In the genomic region with DNA sequence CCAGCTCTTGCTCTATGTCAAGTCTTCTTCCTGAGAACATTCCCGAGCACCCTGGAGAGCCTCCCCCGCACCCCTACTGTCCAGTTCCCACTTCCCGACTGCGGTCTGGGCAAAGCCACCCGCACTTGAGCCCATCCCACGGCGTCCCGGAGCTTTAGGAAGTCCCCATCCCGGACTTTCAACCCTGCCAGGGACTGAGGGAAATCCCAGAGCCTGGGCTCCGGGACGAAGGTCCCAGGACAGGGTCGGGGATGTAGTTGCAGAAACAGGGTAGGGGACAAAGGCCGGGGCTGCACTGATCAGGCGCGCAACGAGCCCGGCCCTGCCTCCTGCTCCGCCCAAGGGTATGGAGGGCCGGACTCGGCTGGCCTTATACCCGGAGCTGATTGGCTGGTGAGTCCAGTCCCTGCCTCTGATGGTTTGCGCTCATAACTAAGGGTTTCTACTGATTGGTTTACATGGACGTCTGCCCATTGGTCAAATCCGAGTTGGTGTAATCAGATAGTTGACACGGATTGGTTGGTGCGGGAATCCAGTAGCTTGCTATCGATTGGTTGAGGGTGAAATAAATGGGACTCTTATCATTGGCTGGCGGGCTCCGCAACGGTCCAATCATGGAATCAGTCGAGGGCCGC, we compare ENCODE assay signal across 8 cellular contexts. TPM values are rescaled to one million over a fixed set of nuclear protein-coding genes. Genes with fewer than 3 reads are reported as not detected.
DNase-seq lines count a peak whose midpoint lies in the region; ATAC-seq and TF ChIP-seq lines count a peak whose summit lies in the region.

No MANE protein-coding gene starts in this region.

- TF ChIP-seq CTCF in progenitor cell of endocrine pancreas (IDR thresholded peaks at IDR 0.05; ENCODE audit: unreplicated experiment) = no peak

- DNase-seq in NCI-H146 treated with DMSO at 0.1 percent for 48 hours (lab: John Stamatoyannopoulos, UW; ENCODE audit: unreplicated experiment) (peak; percentile 97), T-helper 17 cell (peak; percentile 78 to 88 (median 81)), left ventricle myocardium superior (peak; percentile 96), progenitor cell of endocrine pancreas (ENCODE audit: low spot score, unreplicated experiment) (peak; percentile 92), ureter (ENCODE audit: low spot score) (peak; percentile 98)

- ATAC-seq in HG02884 (IDR thresholded peaks at IDR 0.05; ENCODE audit: unreplicated experiment) (peak; percentile 82), T-helper 17 cell (peak; percentile 85), left ventricle myocardium superior (peak; percentile 94)

- peak; percentile 92 for TF ChIP-seq POLR2A in GM15510 (IDR thresholded peaks at IDR 0.05; ENCODE audit: borderline replicate concordance, extremely low read depth, insufficient read length)

- peaks cover 24% of the 10 kb centered on the region for H3K4me1 Mint-ChIP-seq in T-helper 17 cell
- peaks cover 16% of the 10 kb centered on the region for H3K4me1 Mint-ChIP-seq in progenitor cell of endocrine pancreas (ENCODE audit: low read depth)

- H3K27ac Mint-ChIP-seq in T-helper 17 cell (peak overlapping the region; percentile 66), progenitor cell of endocrine pancreas (peak overlapping the region; percentile 99)

- H3K4me3 Mint-ChIP-seq in T-helper 17 cell = peak overlapping the region; percentile 92
- H3K4me3 Mint-ChIP-seq in progenitor cell of endocrine pancreas (ENCODE audit: low read depth) = peak overlapping the region; percentile 89

- intact Hi-C loops in left ventricle myocardium superior (cut with micrococcal nuclease) = no loop called here

- H3K36me3 Mint-ChIP-seq in T-helper 17 cell (ENCODE audit: low read depth) (peaks cover 4% of the 10 kb centered on the region), progenitor cell of endocrine pancreas (ENCODE audit: insufficient read depth) (peaks cover 13% of the 10 kb centered on the region)

- H3K27ac ChIP-seq in angular gyrus (ENCODE audit: low read depth, low read length) = peak overlapping the region; percentile 98

- H3K27me3 Mint-ChIP-seq in T-helper 17 cell (no peaks in the 10 kb centered on the region), progenitor cell of endocrine pancreas (no peaks in the 10 kb centered on the region)

- H3K9me3 Mint-ChIP-seq in progenitor cell of endocrine pancreas (ENCODE audit: low read depth) = no peaks in the 10 kb centered on the region

- no peaks in the 10 kb centered on the region for H3K9me3 ChIP-seq in T-helper 17 cell (ENCODE audit: control insufficient read depth, low read length, poor library complexity, severe bottlenecking)

RNA-seq across cellular contexts. Expression of gene MPND, which starts 0.8 kb away (rescaled TPM):
- total RNA-seq in T-helper 17 cell (10 to 100 TPM; 13.0 to 15.1 TPM), left ventricle myocardium superior (19.2 TPM), progenitor cell of endocrine pancreas (62.2 and 64.2 TPM in 2 replicates), ureter (30.6 TPM)

RNA-seq across cellular contexts. Expression of gene STAP2, which starts 3.9 kb away (rescaled TPM):
- total RNA-seq in T-helper 17 cell (1 to 10 TPM; 1.9 to 3.3 TPM), left ventricle myocardium superior (4.2 TPM), progenitor cell of endocrine pancreas (35.6 and 41.0 TPM in 2 replicates), ureter (66.8 TPM)

RNA-seq across cellular contexts. Expression of gene FSD1, which starts 38.1 kb away (rescaled TPM):
- 1 to 10 TPM; 1.5 to 2.9 TPM for total RNA-seq in T-helper 17 cell
- not detected for total RNA-seq in left ventricle myocardium superior
- 22.2 and 25.1 TPM in 2 replicates for total RNA-seq in progenitor cell of endocrine pancreas
- total RNA-seq in ureter = not detected

RNA-seq across cellular contexts. Expression of gene TMIGD2, which starts 40.3 kb away (rescaled TPM):
- total RNA-seq in T-helper 17 cell = 1 to 10 TPM; 5.2 to 7.9 TPM
- total RNA-seq in left ventricle myocardium superior = not detected
- not detected in 2 replicates for total RNA-seq in progenitor cell of endocrine pancreas
- 1.2 TPM for total RNA-seq in ureter

RNA-seq across cellular contexts. Expression of gene SH3GL1, which starts 57.8 kb away (rescaled TPM):
- total RNA-seq in T-helper 17 cell = 10 to 100 TPM; 51.1 to 56.6 TPM
- total RNA-seq in left ventricle myocardium superior = 19.1 TPM
- total RNA-seq in progenitor cell of endocrine pancreas = 55.6 and 61.6 TPM in 2 replicates
- 78.5 TPM for total RNA-seq in ureter

Comparison
In these comparisons a context has a peak if more than half of its experiments do, and no peak if none do; other contexts are left out.
1. Peak in every context shown above with its lines: DNase-seq, ATAC-seq and H3K27ac ChIP-seq.